In the genomic region with DNA sequence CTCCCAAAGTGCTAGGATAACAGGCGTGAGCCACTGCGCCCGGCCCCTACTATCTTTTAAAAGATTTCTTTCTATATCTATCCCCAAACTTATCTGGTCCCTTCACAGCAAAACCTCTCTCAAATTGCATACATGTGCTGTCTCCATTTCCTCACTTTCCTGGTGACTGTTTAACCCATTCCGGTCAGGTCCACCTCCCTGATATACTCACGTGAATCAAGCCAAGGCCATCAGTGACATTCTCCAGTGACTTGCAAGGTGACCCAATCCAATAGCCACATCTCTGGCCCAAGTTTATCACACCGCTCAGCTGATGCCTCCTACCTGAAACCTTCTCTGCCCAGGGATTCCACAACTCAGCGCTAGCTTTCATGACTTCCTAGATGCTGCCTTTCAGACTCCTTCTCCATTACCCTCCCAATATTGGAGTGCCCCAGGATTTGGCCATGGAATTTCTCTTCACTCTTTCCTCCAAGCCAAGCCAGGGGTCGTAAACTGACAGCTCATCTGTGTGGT, we compare ENCODE assay signal across 9 cellular contexts. TPM values are rescaled to one million over a fixed set of nuclear protein-coding genes. Genes with fewer than 3 reads are reported as not detected.
DNase-seq lines count a peak whose midpoint lies in the region; ATAC-seq, FAIRE-seq and TF ChIP-seq lines count a peak whose summit lies in the region.
"Had no signal": no experiment of that assay in that cellular context is flagged by ENCODE, and none has a peak within 500 bp of the region (broad histone marks: within the 10 kb centered on the region; RNA-seq: fewer than 3 reads in every experiment).

No MANE protein-coding gene starts in this region.

- H3K4me2 ChIP-seq in A549: peak overlapping the region; percentile 90

- H3K4me1 Mint-ChIP-seq in activated naive CD8-positive, alpha-beta T cell treated with anti-CD3 and anti-CD28 coated beads, Interleukin-2, amount 10 ng/mL, durations not matched to agents 7 days and 5 days: peaks cover 34% of the 10 kb centered on the region

- peak overlapping the region; percentile 87; the same call in 2 of the 3 replicates for H3K4me3 ChIP-seq in A549
- H3K4me3 ChIP-seq in HAP-1: peak overlapping the region; percentile 94
- H3K4me3 ChIP-seq in mucosa of rectum (ENCODE audit: low read length in 2 of 2): peak overlapping the region; percentile 76 to 82

- peak overlapping the region; percentile 87 for H3K4me3 Mint-ChIP-seq in activated naive CD8-positive, alpha-beta T cell treated with anti-CD3 and anti-CD28 coated beads, Interleukin-2, amount 10 ng/mL, durations not matched to agents 7 days and 5 days

- no peak for TF ChIP-seq RAD21 in A549 (conservative IDR thresholded peaks at IDR 0.05 in 1 of 2, IDR thresholded peaks at IDR 0.05 in 1 of 2)

- WGBS in A549 (ENCODE audit: missing lambda C conversion rate): 91% methylated on average over 8 of the region's 8 CpGs

- FAIRE-seq in A549 (lab: Jason Lieb, UNC): no peak

- no peaks in the 10 kb centered on the region for H3K27me3 Mint-ChIP-seq in activated naive CD8-positive, alpha-beta T cell treated with anti-CD3 and anti-CD28 coated beads, Interleukin-2, amount 10 ng/mL, durations not matched to agents 7 days and 5 days

- POLR2A ChIA-PET in A549 (lab: Yijun Ruan, JAX): interaction anchor here (3.4 kb wide), 1 partner anchor 99 kb away, joined by 17 read pairs; the partner anchor contains the start of genes ACD and PARD6A
- POLR2A ChIA-PET in activated naive CD8-positive, alpha-beta T cell treated with anti-CD3 and anti-CD28 coated beads, Interleukin-2, amount 10 ng/mL, durations not matched to agents 7 days and 5 days (lab: Charles Lee): interaction anchor here (0.8 to 5.1 kb wide), 11 partner anchors 9 to 106 kb away, joined by 3 to 155 read pairs (median 16); partner anchors contain the start of genes ACD, C16orf86, CARMIL2 and ENKD1

- CTCF ChIA-PET in A549 (lab: Yijun Ruan, JAX): interaction anchor here (1.0 to 6.9 kb wide), 13 partner anchors 10 to 97 kb away, joined by 3 to 80 read pairs (median 17); partner anchors contain the start of genes ATP6V0D1 and CARMIL2

- H3K27me3 ChIP-seq in HAP-1 (ENCODE audit: low read depth) (no peaks in the 10 kb centered on the region), mucosa of rectum (ENCODE audit: control insufficient read depth in 2 of 2, insufficient read depth in 2 of 2, low read length in 2 of 2) (no peaks in the 10 kb centered on the region)

- H3K27ac Mint-ChIP-seq in activated naive CD8-positive, alpha-beta T cell treated with anti-CD3 and anti-CD28 coated beads, Interleukin-2, amount 10 ng/mL, durations not matched to agents 7 days and 5 days: peak overlapping the region; percentile 92

- H3K36me3 ChIP-seq in HAP-1 (replicated peaks) (peaks cover 5% of the 10 kb centered on the region; the same call in 1 of the 2 replicates), mucosa of rectum (ENCODE audit: control insufficient read depth in 2 of 2, insufficient read depth in 2 of 2, low read length in 2 of 2) (no peaks in the 10 kb centered on the region)

- H3K36me3 Mint-ChIP-seq in activated naive CD8-positive, alpha-beta T cell treated with anti-CD3 and anti-CD28 coated beads, Interleukin-2, amount 10 ng/mL, durations not matched to agents 7 days and 5 days: peaks cover 6% of the 10 kb centered on the region

- in situ Hi-C loops in HAP-1 (cut with MboI; ENCODE audit: low sequenced_read_pairs) (no loop called here), ACHN (cut with HindIII; ENCODE audit: low pct_ligation_motif_present, low pct_unique_long_range_greater_than_20kb, low sequenced_read_pairs) (no loop called here), GM13977 (cut with MboI; ENCODE audit: low pct_unique_long_range_greater_than_20kb, low sequenced_read_pairs, unreplicated experiment) (no loop called here)

- no peak overlapping the region for H3K9ac ChIP-seq in mucosa of rectum (ENCODE audit: low read depth in 1 of 2, low read length in 2 of 2)

- peak overlapping the region in 1 of 2 experiments; percentile 99; a peak in 3 of 6 replicates for H3K27ac ChIP-seq in A549
- no peak overlapping the region for H3K27ac ChIP-seq in mucosa of rectum (ENCODE audit: low read depth in 2 of 2, low read length in 2 of 2)

- DNase-seq in A549 (ENCODE audit: low read depth in 1 of 2, low spot score in 1 of 2): no peak
- no peak for DNase-seq in HAP-1 (ENCODE audit: low spot score in 2 of 2)
- no peak for DNase-seq in activated naive CD8-positive, alpha-beta T cell treated with anti-CD3 and anti-CD28 coated beads, Interleukin-2, amount 10 ng/mL, durations not matched to agents 7 days and 5 days
- DNase-seq in OCI-M1 (lab: John Stamatoyannopoulos, UW): no peak
- DNase-seq in COR-L47 (lab: John Stamatoyannopoulos, UW): no peak
- DNase-seq in ACHN: no peak
- DNase-seq in GM13977 (ENCODE audit: low spot score): no peak
- DNase-seq: islet precursor cell had no signal

- H3K4me1 ChIP-seq in A549: peaks cover 23% of the 10 kb centered on the region
- H3K4me1 ChIP-seq in HAP-1: peaks cover 19% of the 10 kb centered on the region
- H3K4me1 ChIP-seq in mucosa of rectum (ENCODE audit: control insufficient read depth in 2 of 2, insufficient read depth in 2 of 2, low read length in 2 of 2): peaks cover 16 to 19% of the 10 kb centered on the region in 2 donors

- H3K9me3 ChIP-seq in A549 (no peaks in the 10 kb centered on the region), HAP-1 (no peaks in the 10 kb centered on the region), mucosa of rectum (ENCODE audit: control insufficient read depth in 2 of 2, low read length in 2 of 2) (no peaks in the 10 kb centered on the region)

- TF ChIP-seq CTCF in A549 (IDR thresholded peaks at IDR 0.05) (no peak), GM13977 (IDR thresholded peaks at IDR 0.05; ENCODE audit: extremely low read depth, insufficient read depth, missing control alignments) (no peak)

- TF ChIP-seq POLR2A in A549 (IDR thresholded peaks at IDR 0.05; ENCODE audit: low read length): no peak

- no peak for ATAC-seq in A549
- no peak for ATAC-seq in activated naive CD8-positive, alpha-beta T cell treated with anti-CD3 and anti-CD28 coated beads, Interleukin-2, amount 10 ng/mL, durations not matched to agents 7 days and 5 days (ENCODE audit: low read depth)

- no peak for TF ChIP-seq EP300 in A549 (IDR thresholded peaks at IDR 0.05)

- H3K9me3 Mint-ChIP-seq in activated naive CD8-positive, alpha-beta T cell treated with anti-CD3 and anti-CD28 coated beads, Interleukin-2, amount 10 ng/mL, durations not matched to agents 7 days and 5 days: no peaks in the 10 kb centered on the region

TF ChIP-seq in A549, 52 proteins besides CTCF, POLR2A, EP300 and RAD21:
- no peak for TF ChIP-seq MAFK (IDR thresholded peaks at IDR 0.05; ENCODE audit: partially characterized antibody)
- TF ChIP-seq USF2 (IDR thresholded peaks at IDR 0.05): no peak
- TF ChIP-seq, protein P1, sequence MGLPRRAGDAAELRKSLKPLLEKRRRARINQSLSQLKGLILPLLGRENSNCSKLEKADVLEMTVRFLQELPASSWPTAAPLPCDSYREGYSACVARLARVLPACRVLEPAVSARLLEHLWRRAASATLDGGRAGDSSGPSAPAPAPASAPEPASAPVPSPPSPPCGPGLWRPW (IDR thresholded peaks at IDR 0.05): no peak
- TF ChIP-seq PHF8 (IDR thresholded peaks at IDR 0.05; ENCODE audit: borderline replicate concordance, low read depth): no peak
- no peak for TF ChIP-seq RFX5 (IDR thresholded peaks at IDR 0.05)
- no peak for TF ChIP-seq KDM5A (IDR thresholded peaks at IDR 0.05)

RNA-seq across cellular contexts. Expression of gene CTCF, which starts 1.4 kb away (rescaled TPM):
- 51.5 and 58.4 TPM in 2 replicates for polyA plus RNA-seq in A549 (2011; rRNA removed)
- polyA plus RNA-seq in A549 (2012; cell fraction: cytosol; rRNA removed): 25.3 and 26.9 TPM in 2 replicates
- 17.0 and 22.5 TPM in 2 replicates for polyA plus RNA-seq in A549 (2012; cell fraction: nucleus; rRNA removed)
- 38.6 to 42.5 TPM (median 40.8 TPM) in 3 replicates for polyA plus RNA-seq in A549 (2017; fragmentation: RNase III; extraction: RNeasy Plus Mini Kit Qiagen cat#74134 plus additional on column Dnase treatment)
- 51.4 and 53.3 TPM in 2 replicates for polyA minus RNA-seq in A549 (2011; rRNA and poly(A)+ RNA removed)
- 10 to 100 TPM; 69.9 to 72.3 TPM for total RNA-seq in activated naive CD8-positive, alpha-beta T cell treated with anti-CD3 and anti-CD28 coated beads, Interleukin-2, amount 10 ng/mL, durations not matched to agents 7 days and 5 days

RNA-seq across cellular contexts. Expression of gene RIPOR1, which starts 32.3 kb away (rescaled TPM):
- polyA plus RNA-seq in A549 (2011; rRNA removed) (5.6 and 7.2 TPM in 2 replicates), A549 (2017; fragmentation: RNase III; extraction: RNeasy Plus Mini Kit Qiagen cat#74134 plus additional on column Dnase treatment) (22.5 to 24.7 TPM (median 23.0 TPM) in 3 replicates)
- polyA plus RNA-seq in A549 (2012; cell fraction: cytosol; rRNA removed): 16.2 and 18.1 TPM in 2 replicates
- 48.3 and 50.0 TPM in 2 replicates for polyA plus RNA-seq in A549 (2012; cell fraction: nucleus; rRNA removed)
- polyA minus RNA-seq in A549 (2011; rRNA and poly(A)+ RNA removed): 9.3 and 12.8 TPM in 2 replicates
- 10 to 100 TPM; 28.7 to 35.7 TPM for total RNA-seq in activated naive CD8-positive, alpha-beta T cell treated with anti-CD3 and anti-CD28 coated beads, Interleukin-2, amount 10 ng/mL, durations not matched to agents 7 days and 5 days
